In the genomic region with DNA sequence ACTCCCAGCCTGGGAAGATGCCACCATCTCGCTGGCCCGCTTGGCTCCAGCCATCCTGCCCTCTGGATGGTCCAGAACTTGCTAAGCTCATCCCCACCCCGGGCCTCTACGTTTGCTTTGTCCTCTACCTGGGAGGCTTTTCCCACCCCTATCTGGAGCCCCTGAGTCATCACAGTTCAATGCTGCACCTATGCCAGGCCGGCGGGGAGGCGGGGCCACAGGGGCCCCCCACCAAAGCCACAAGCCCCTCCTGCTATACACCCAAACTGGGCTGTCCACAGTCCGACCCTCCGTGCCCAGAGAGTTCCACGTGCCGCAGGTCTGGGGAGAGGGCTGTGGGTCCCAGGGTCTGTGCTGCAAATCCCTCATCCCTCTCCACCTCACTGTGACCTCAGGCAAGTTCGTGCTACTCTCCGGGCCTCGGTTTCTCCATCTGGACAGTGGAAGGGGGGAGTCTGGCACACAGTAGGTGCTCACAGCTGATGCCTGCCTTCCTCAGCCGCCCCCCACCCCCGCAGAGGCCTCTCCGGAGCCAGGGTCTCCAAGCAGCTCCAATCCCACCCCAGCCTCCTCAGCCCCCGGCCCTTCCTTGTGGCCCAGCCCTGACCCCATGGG, we compare ENCODE assay signal across 19 cellular contexts. TPM values are rescaled to one million over a fixed set of nuclear protein-coding genes. Genes with fewer than 3 reads are reported as not detected.
DNase-seq lines count a peak whose midpoint lies in the region; ATAC-seq and TF ChIP-seq lines count a peak whose summit lies in the region.
"Had no signal": no experiment of that assay in that cellular context is flagged by ENCODE, and none has a peak within 500 bp of the region (broad histone marks: within the 10 kb centered on the region; RNA-seq: fewer than 3 reads in every experiment).

No MANE protein-coding gene starts in this region.

- DNase-seq in activated CD4-positive, alpha-beta T cell treated with anti-CD3 and anti-CD28 coated beads, Interleukin-2, amount 10 ng/mL, durations not matched to agents 24 days and 14 days: no peak
- DNase-seq in activated CD4-positive, alpha-beta T cell treated with anti-CD3 and anti-CD28 coated beads for 1 hour: no peak
- peak in 1 of 2 experiments; percentile 33 for DNase-seq in Caco-2
- DNase-seq in activated T-helper 1 cell treated with anti-CD3 and anti-CD28 coated beads, Interleukin-12 subunit alpha, Interleukin-12 subunit beta, Interleukin-2, Interleukin-4 antibody, amounts not matched to agents 30 ng/mL and 10 ng/mL and 1 ng/mL, durations not matched to agents 14 hours and 24 hours and 36 hours (ENCODE audit: low spot score): no peak
- peak; percentile 59 for DNase-seq in natural killer cell treated with Interleukin-12 subunit alpha and Interleukin-12 subunit beta and Interleukin-15 and Interleukin-18, amount 100 ng/mL, for 72 hours (ENCODE audit: low spot score)
- no peak for DNase-seq in stimulated activated CD4-positive, alpha-beta T cell treated with anti-CD3 and anti-CD28 coated beads, Interleukin-4, amount 100 ng/mL, for 1 hour
- DNase-seq: CD4-positive, alpha-beta memory T cell; colonic mucosa; foreskin fibroblast; GM23248; hypothalamus; KBM-7; kidney glomerular epithelial cell; mesendoderm; NCI-H1930; tibial artery had no signal

- CTCF ChIA-PET in Caco-2 (lab: Charles Lee): interaction anchor here (0.6 kb wide), 1 partner anchor 248 kb away, joined by 3 read pairs; no protein-coding TSS in a partner anchor

- no peaks in the 10 kb centered on the region; the same call in 1 of the 2 replicates for H3K36me3 ChIP-seq in Caco-2 (ENCODE audit: control insufficient read depth, insufficient read depth, low read length)
- H3K36me3 ChIP-seq: colonic mucosa had no signal

- TF ChIP-seq CTCF in Caco-2 (IDR thresholded peaks at IDR 0.05; ENCODE audit: insufficient read depth in 1 of 2, low read depth in 1 of 2, low read length in 1 of 2, severe bottlenecking in 1 of 2, unreplicated experiment in 1 of 2): no peak

- ATAC-seq in natural killer cell treated with Interleukin-12 subunit alpha and Interleukin-12 subunit beta and Interleukin-15 and Interleukin-18, amount 100 ng/mL, for 72 hours: no peak
- no peak for ATAC-seq in HG03571 (IDR thresholded peaks at IDR 0.05; ENCODE audit: unreplicated experiment)
- ATAC-seq in HG02588 (IDR thresholded peaks at IDR 0.05; ENCODE audit: unreplicated experiment): no peak
- ATAC-seq: A549 had no signal

- peaks cover 12% of the 10 kb centered on the region for H3K36me3 Mint-ChIP-seq in activated CD4-positive, alpha-beta T cell treated with anti-CD3 and anti-CD28 coated beads, Interleukin-2, amount 10 ng/mL, durations not matched to agents 24 days and 14 days (ENCODE audit: low read depth)
- H3K36me3 Mint-ChIP-seq in Caco-2 (ENCODE audit: insufficient read depth, unreplicated experiment): peaks cover 21% of the 10 kb centered on the region
- H3K36me3 Mint-ChIP-seq in activated T-helper 1 cell treated with anti-CD3 and anti-CD28 coated beads, Interleukin-12 subunit alpha, Interleukin-12 subunit beta, Interleukin-2, Interleukin-4 antibody, amounts not matched to agents 30 ng/mL and 10 ng/mL and 1 ng/mL, durations not matched to agents 14 hours and 24 hours and 36 hours (ENCODE audit: low read depth): peaks cover 4% of the 10 kb centered on the region
- H3K36me3 Mint-ChIP-seq in natural killer cell treated with Interleukin-12 subunit alpha and Interleukin-12 subunit beta and Interleukin-15 and Interleukin-18, amount 100 ng/mL, for 72 hours: no peaks in the 10 kb centered on the region

- POLR2A ChIA-PET in Caco-2 (lab: Charles Lee): no interaction called here

- no peaks in the 10 kb centered on the region for H3K27me3 Mint-ChIP-seq in activated CD4-positive, alpha-beta T cell treated with anti-CD3 and anti-CD28 coated beads, Interleukin-2, amount 10 ng/mL, durations not matched to agents 24 days and 14 days
- H3K27me3 Mint-ChIP-seq in Caco-2 (ENCODE audit: insufficient read depth, unreplicated experiment): no peaks in the 10 kb centered on the region
- H3K27me3 Mint-ChIP-seq in activated T-helper 1 cell treated with anti-CD3 and anti-CD28 coated beads, Interleukin-12 subunit alpha, Interleukin-12 subunit beta, Interleukin-2, Interleukin-4 antibody, amounts not matched to agents 30 ng/mL and 10 ng/mL and 1 ng/mL, durations not matched to agents 14 hours and 24 hours and 36 hours (ENCODE audit: insufficient read depth): peaks cover 6% of the 10 kb centered on the region
- H3K27me3 Mint-ChIP-seq in natural killer cell treated with Interleukin-12 subunit alpha and Interleukin-12 subunit beta and Interleukin-15 and Interleukin-18, amount 100 ng/mL, for 72 hours: no peaks in the 10 kb centered on the region

- no peaks in the 10 kb centered on the region for H3K27me3 ChIP-seq in Caco-2 (replicated peaks; ENCODE audit: control insufficient read depth, insufficient read depth, low read length)
- H3K27me3 ChIP-seq: colonic mucosa had no signal

- intact Hi-C loops in activated CD4-positive, alpha-beta T cell treated with anti-CD3 and anti-CD28 coated beads, Interleukin-2, amount 10 ng/mL, durations not matched to agents 24 days and 14 days (cut with micrococcal nuclease): loop anchor here (5.0 kb wide), 2 partner anchors 62 to 158 kb away; a partner anchor contains a TSS
- intact Hi-C loops in Caco-2 (cut with micrococcal nuclease; ENCODE audit: unreplicated experiment): no loop called here
- intact Hi-C loops in activated T-helper 1 cell treated with anti-CD3 and anti-CD28 coated beads, Interleukin-12 subunit alpha, Interleukin-12 subunit beta, Interleukin-2, Interleukin-4 antibody, amounts not matched to agents 30 ng/mL and 10 ng/mL and 1 ng/mL, durations not matched to agents 14 hours and 24 hours and 36 hours (cut with micrococcal nuclease): loop anchor here (5.0 kb wide), 3 partner anchors 377 to 1918 kb away; a partner anchor contains a TSS

- peak overlapping the region; percentile 51 for H3K27ac Mint-ChIP-seq in activated CD4-positive, alpha-beta T cell treated with anti-CD3 and anti-CD28 coated beads, Interleukin-2, amount 10 ng/mL, durations not matched to agents 24 days and 14 days
- H3K27ac Mint-ChIP-seq in Caco-2 (ENCODE audit: unreplicated experiment): no peak overlapping the region
- H3K27ac Mint-ChIP-seq in activated T-helper 1 cell treated with anti-CD3 and anti-CD28 coated beads, Interleukin-12 subunit alpha, Interleukin-12 subunit beta, Interleukin-2, Interleukin-4 antibody, amounts not matched to agents 30 ng/mL and 10 ng/mL and 1 ng/mL, durations not matched to agents 14 hours and 24 hours and 36 hours: no peak overlapping the region
- H3K27ac Mint-ChIP-seq in natural killer cell treated with Interleukin-12 subunit alpha and Interleukin-12 subunit beta and Interleukin-15 and Interleukin-18, amount 100 ng/mL, for 72 hours: no peak overlapping the region

- no peak overlapping the region for H3K4me3 ChIP-seq in Caco-2 (ENCODE audit: low read depth, low read length)
- H3K4me3 ChIP-seq: A549, colonic mucosa, GM23248 had no signal

- no peaks in the 10 kb centered on the region for H3K9me3 ChIP-seq in Caco-2
- H3K9me3 ChIP-seq: A549, colonic mucosa, tibial artery had no signal

- no TSS peak for BruUV-seq in Caco-2 (replicated peaks; lab: Mats Ljungman, UMichigan)

- H3K4me1 Mint-ChIP-seq in activated CD4-positive, alpha-beta T cell treated with anti-CD3 and anti-CD28 coated beads, Interleukin-2, amount 10 ng/mL, durations not matched to agents 24 days and 14 days: peaks cover 12% of the 10 kb centered on the region
- no peaks in the 10 kb centered on the region for H3K4me1 Mint-ChIP-seq in Caco-2 (ENCODE audit: low read depth, unreplicated experiment)
- H3K4me1 Mint-ChIP-seq in activated T-helper 1 cell treated with anti-CD3 and anti-CD28 coated beads, Interleukin-12 subunit alpha, Interleukin-12 subunit beta, Interleukin-2, Interleukin-4 antibody, amounts not matched to agents 30 ng/mL and 10 ng/mL and 1 ng/mL, durations not matched to agents 14 hours and 24 hours and 36 hours (ENCODE audit: low read depth): peaks cover 16% of the 10 kb centered on the region
- H3K4me1 Mint-ChIP-seq in natural killer cell treated with Interleukin-12 subunit alpha and Interleukin-12 subunit beta and Interleukin-15 and Interleukin-18, amount 100 ng/mL, for 72 hours (ENCODE audit: low read depth in 2 of 2): peaks cover 10 to 13% of the 10 kb centered on the region in 2 donors

- peaks cover 4% of the 10 kb centered on the region; the same call in 1 of the 2 replicates for H3K4me1 ChIP-seq in Caco-2

- no peaks in the 10 kb centered on the region for H3K9me3 Mint-ChIP-seq in activated CD4-positive, alpha-beta T cell treated with anti-CD3 and anti-CD28 coated beads, Interleukin-2, amount 10 ng/mL, durations not matched to agents 24 days and 14 days
- H3K9me3 Mint-ChIP-seq in Caco-2 (ENCODE audit: unreplicated experiment): no peaks in the 10 kb centered on the region
- H3K9me3 Mint-ChIP-seq in activated T-helper 1 cell treated with anti-CD3 and anti-CD28 coated beads, Interleukin-12 subunit alpha, Interleukin-12 subunit beta, Interleukin-2, Interleukin-4 antibody, amounts not matched to agents 30 ng/mL and 10 ng/mL and 1 ng/mL, durations not matched to agents 14 hours and 24 hours and 36 hours: no peaks in the 10 kb centered on the region
- no peaks in the 10 kb centered on the region for H3K9me3 Mint-ChIP-seq in natural killer cell treated with Interleukin-12 subunit alpha and Interleukin-12 subunit beta and Interleukin-15 and Interleukin-18, amount 100 ng/mL, for 72 hours

- H3K4me3 Mint-ChIP-seq in activated CD4-positive, alpha-beta T cell treated with anti-CD3 and anti-CD28 coated beads, Interleukin-2, amount 10 ng/mL, durations not matched to agents 24 days and 14 days: peak overlapping the region; percentile 49
- peak overlapping the region; percentile 57 for H3K4me3 Mint-ChIP-seq in Caco-2 (ENCODE audit: unreplicated experiment)
- peak overlapping the region; percentile 26 for H3K4me3 Mint-ChIP-seq in activated T-helper 1 cell treated with anti-CD3 and anti-CD28 coated beads, Interleukin-12 subunit alpha, Interleukin-12 subunit beta, Interleukin-2, Interleukin-4 antibody, amounts not matched to agents 30 ng/mL and 10 ng/mL and 1 ng/mL, durations not matched to agents 14 hours and 24 hours and 36 hours
- H3K4me3 Mint-ChIP-seq in natural killer cell treated with Interleukin-12 subunit alpha and Interleukin-12 subunit beta and Interleukin-15 and Interleukin-18, amount 100 ng/mL, for 72 hours: peak overlapping the region; percentile 25

RNA-seq across cellular contexts. Expression of a gene that starts 1.9 kb away (rescaled TPM):
- total RNA-seq in activated CD4-positive, alpha-beta T cell treated with anti-CD3 and anti-CD28 coated beads, Interleukin-2, amount 10 ng/mL, durations not matched to agents 24 days and 14 days: 147 and 154 TPM in 2 replicates
- total RNA-seq in Caco-2 (2022): 147 and 162 TPM in 2 replicates
- 163 and 172 TPM in 2 replicates for total RNA-seq in activated T-helper 1 cell treated with anti-CD3 and anti-CD28 coated beads, Interleukin-12 subunit alpha, Interleukin-12 subunit beta, Interleukin-2, Interleukin-4 antibody, amounts not matched to agents 30 ng/mL and 10 ng/mL and 1 ng/mL, durations not matched to agents 14 hours and 24 hours and 36 hours
- total RNA-seq in natural killer cell treated with Interleukin-12 subunit alpha and Interleukin-12 subunit beta and Interleukin-15 and Interleukin-18, amount 100 ng/mL, for 72 hours: 10 to 100 TPM; 60.4 to 87.9 TPM

RNA-seq across cellular contexts. Expression of a gene that starts 49.0 kb away (rescaled TPM):
- total RNA-seq in activated CD4-positive, alpha-beta T cell treated with anti-CD3 and anti-CD28 coated beads, Interleukin-2, amount 10 ng/mL, durations not matched to agents 24 days and 14 days: 194 and 195 TPM in 2 replicates
- total RNA-seq in Caco-2 (2022): 222 and 238 TPM in 2 replicates
- total RNA-seq in activated T-helper 1 cell treated with anti-CD3 and anti-CD28 coated beads, Interleukin-12 subunit alpha, Interleukin-12 subunit beta, Interleukin-2, Interleukin-4 antibody, amounts not matched to agents 30 ng/mL and 10 ng/mL and 1 ng/mL, durations not matched to agents 14 hours and 24 hours and 36 hours: 171 and 176 TPM in 2 replicates
- 100 to 1,000 TPM; 179 to 184 TPM for total RNA-seq in natural killer cell treated with Interleukin-12 subunit alpha and Interleukin-12 subunit beta and Interleukin-15 and Interleukin-18, amount 100 ng/mL, for 72 hours
